ENCODE assay signal across 1 cellular context in the genomic region with DNA sequence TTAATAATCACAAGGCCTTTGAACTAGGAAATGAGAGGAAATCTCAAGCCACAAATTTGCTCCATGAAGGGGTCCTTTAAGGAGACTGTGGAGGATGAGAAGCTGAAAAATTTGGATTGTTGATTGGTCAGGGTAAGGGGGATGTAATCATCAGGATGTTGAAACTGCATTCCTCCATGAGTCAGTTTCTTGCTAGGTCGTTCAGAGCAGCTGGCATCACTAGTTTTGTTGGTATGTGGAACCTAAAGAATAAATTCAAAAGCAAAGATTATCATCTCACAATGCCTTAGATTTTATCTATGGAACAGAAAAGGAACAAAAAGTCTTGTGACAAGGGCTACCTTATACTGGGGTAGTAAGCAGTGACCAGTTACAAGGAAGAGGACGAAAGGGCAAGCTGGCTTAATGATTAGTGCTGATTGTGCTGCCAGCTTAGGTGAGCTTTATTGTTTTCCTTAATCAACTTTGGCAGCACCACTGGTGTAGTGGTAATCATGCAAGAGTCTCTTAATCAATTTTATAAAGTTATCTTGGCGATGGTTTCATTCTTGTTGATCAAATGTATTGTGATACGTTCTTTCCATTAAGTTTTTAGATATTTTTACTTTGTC.
TF ChIP-seq lines count a peak whose summit lies in the region.

No MANE protein-coding gene starts in this region.

TF ChIP-seq in H1, 55 proteins besides CTCF, POLR2A, EP300 and RAD21:
- TF ChIP-seq SP1 (IDR thresholded peaks at IDR 0.05; ENCODE audit: low read depth, low read length), result no peak
- TF ChIP-seq POU5F1 (IDR thresholded peaks at IDR 0.05; ENCODE audit: low read depth, low read length), result no peak
- TF ChIP-seq CBX5 (IDR thresholded peaks at IDR 0.05; ENCODE audit: low read depth, low read length), result no peak
- no peak for TF ChIP-seq SUZ12 (IDR thresholded peaks at IDR 0.05; ENCODE audit: low read length)
- TF ChIP-seq RNF2 (IDR thresholded peaks at IDR 0.05; ENCODE audit: borderline replicate concordance, low read depth, low read length, missing control alignments, poor library complexity, severe bottlenecking), result no peak
- no peak for TF ChIP-seq ATF3 (IDR thresholded peaks at IDR 0.05; ENCODE audit: insufficient read depth, low read depth, low read length)
- TF ChIP-seq TBP (IDR thresholded peaks at IDR 0.05; ENCODE audit: low read depth, low read length), result no peak
- TF ChIP-seq CREB1 (IDR thresholded peaks at IDR 0.05), result no peak
- TF ChIP-seq ASH2L (IDR thresholded peaks at IDR 0.05; ENCODE audit: low read length), result no peak
- TF ChIP-seq GTF2F1 (IDR thresholded peaks at IDR 0.05; ENCODE audit: borderline replicate concordance, low read depth, low read length), result no peak
